ENCODE assay signal across 8 cellular contexts in genomic region chr7:137953692-137954470, GRCh38. TPM values are rescaled to one million over a fixed set of nuclear protein-coding genes. Genes with fewer than 3 reads are reported as not detected.
DNase-seq lines count a peak whose midpoint lies in the region; ATAC-seq lines count a peak whose summit lies in the region.

No MANE protein-coding gene starts in this region.

- no peak overlapping the region for H2BK120ac ChIP-seq in mesenchymal stem cell (ENCODE audit: low read depth, low read length)

- no peaks in the 10 kb centered on the region for H3K9me3 ChIP-seq in MG63
- no peaks in the 10 kb centered on the region for H3K9me3 ChIP-seq in mesenchymal stem cell (ENCODE audit: control insufficient read depth, low read length)

- H3K36me3 ChIP-seq in MG63 (no peaks in the 10 kb centered on the region), mesenchymal stem cell (ENCODE audit: control insufficient read depth in 1 of 2, insufficient read depth in 2 of 2, low read depth in 1 of 2, low read length in 2 of 2) (peaks cover 0 to 13% of the 10 kb centered on the region in 2 experiments)

- no peak overlapping the region for H4K8ac ChIP-seq in mesenchymal stem cell (ENCODE audit: low read length)

- ATAC-seq in GM21447 (IDR thresholded peaks at IDR 0.05; ENCODE audit: unreplicated experiment) = no peak

- H3K18ac ChIP-seq in mesenchymal stem cell (ENCODE audit: low read depth in 1 of 2, low read length in 2 of 2) = peak overlapping the region in 1 of 2 experiments; percentile 52

- H3K4me1 ChIP-seq in mesenchymal stem cell (ENCODE audit: control insufficient read depth, insufficient read depth, low read depth, low read length) = peaks cover 16% of the 10 kb centered on the region

- DNase-seq in ELF-1 (ENCODE audit: low read depth, low spot score) (peak; percentile 77), MG63 (peak; percentile 70), brain pericyte (ENCODE audit: low read depth, low spot score) (peak; percentile 83), mesenchymal stem cell (peak; percentile 99), RPMI8226 (no peak), G401 (ENCODE audit: low spot score) (no peak), globus pallidus (ENCODE audit: low spot score) (no peak)

- no peak overlapping the region for H3K23ac ChIP-seq in mesenchymal stem cell (ENCODE audit: low read length in 2 of 2)

- H3K4me3 ChIP-seq in MG63 = no peak overlapping the region
- H3K4me3 ChIP-seq in mesenchymal stem cell (ENCODE audit: insufficient read depth in 1 of 2, low read depth in 1 of 2, low read length in 2 of 2) = no peak overlapping the region

- H3K27me3 ChIP-seq in MG63 (no peaks in the 10 kb centered on the region), mesenchymal stem cell (ENCODE audit: control insufficient read depth in 1 of 2, insufficient read depth in 1 of 2, low read length in 2 of 2) (no peaks in the 10 kb centered on the region)

- no peak overlapping the region for H2BK15ac ChIP-seq in mesenchymal stem cell (ENCODE audit: low read depth, poor library complexity, severe bottlenecking)

- peak overlapping the region; percentile 59 to 79 for H2BK12ac ChIP-seq in mesenchymal stem cell (ENCODE audit: low read length in 2 of 2)

- peaks cover 1% of the 10 kb centered on the region for H3K79me1 ChIP-seq in mesenchymal stem cell (replicated peaks; ENCODE audit: low read length, poor library complexity, severe bottlenecking)

- peak overlapping the region; percentile 94 for H3K27ac ChIP-seq in mesenchymal stem cell (ENCODE audit: low read length, poor library complexity, severe bottlenecking)

- H2AK5ac ChIP-seq in mesenchymal stem cell (ENCODE audit: low read length, severe bottlenecking) = peak overlapping the region; percentile 82

- in situ Hi-C loops in G401 (cut with HindIII; ENCODE audit: low sequenced_read_pairs) = no loop called here

- H4K91ac ChIP-seq in mesenchymal stem cell (ENCODE audit: low read length) = peak overlapping the region; percentile 62

- H3K14ac ChIP-seq in mesenchymal stem cell (ENCODE audit: low read length in 2 of 2) = no peak overlapping the region

- peak overlapping the region in 1 of 2 experiments; percentile 40 for H3K4ac ChIP-seq in mesenchymal stem cell (ENCODE audit: low read depth in 1 of 2, low read length in 2 of 2)

- H2AFZ ChIP-seq in mesenchymal stem cell (ENCODE audit: low read depth, low read length) = no peak overlapping the region

- WGBS in mesenchymal stem cell = 8% methylated on average over 6 of the region's 6 CpGs

- peak overlapping the region; percentile 76 for H3K9ac ChIP-seq in mesenchymal stem cell (ENCODE audit: low read length)

- H3K4me2 ChIP-seq in mesenchymal stem cell (ENCODE audit: low read length, poor library complexity, severe bottlenecking) = peak overlapping the region; percentile 51

- H2BK5ac ChIP-seq in mesenchymal stem cell (ENCODE audit: low read depth, low read length, poor library complexity, severe bottlenecking) = peak overlapping the region; percentile 87

RNA-seq across cellular contexts. Expression of gene CREB3L2, which starts 48.0 kb away (rescaled TPM):
- total RNA-seq in MG63 (2014; rRNA removed; shearing (Covaris generic); ENCODE audit: low replicate concordance) = 5.0 and 6.0 TPM in 2 replicates
- 52.7 TPM for polyA plus RNA-seq in mesenchymal stem cell (2013, experiment 1 of 2)
- 51.1 TPM for polyA plus RNA-seq in mesenchymal stem cell (2013, experiment 2 of 2)
- total RNA-seq in G401 (2014; rRNA removed; shearing (Covaris generic)) = 2.3 and 4.1 TPM in 2 replicates

Comparison
In these comparisons a context has a peak if more than half of its experiments do, and no peak if none do; other contexts are left out.
1. DNase-seq: peak in ELF-1 (single experiment), MG63 (single experiment), brain pericyte (single experiment) and mesenchymal stem cell (single experiment); none in RPMI8226 (single experiment), G401 (single experiment) and globus pallidus (single experiment).